ENCODE assay signal across 8 cellular contexts in the genomic region with DNA sequence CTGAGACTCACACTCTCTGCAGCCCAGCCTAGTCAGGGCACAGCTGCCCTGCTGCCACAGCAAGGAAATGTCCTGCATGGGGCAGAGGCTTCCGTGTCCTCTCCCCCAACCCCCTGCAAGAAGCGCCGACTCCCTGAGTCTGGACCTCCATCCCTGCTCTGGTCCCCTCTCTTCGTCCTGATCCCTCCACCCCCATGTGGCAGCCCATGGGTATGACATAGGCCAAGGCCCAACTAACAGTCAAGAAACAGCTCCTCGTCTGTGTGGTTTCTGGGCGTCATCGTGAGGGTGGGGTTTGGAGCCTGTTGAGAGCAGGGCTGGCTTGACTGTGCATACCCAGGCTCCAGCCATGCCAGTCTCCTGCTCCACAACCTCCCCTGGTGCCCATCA. TPM values are rescaled to one million over a fixed set of nuclear protein-coding genes. Genes with fewer than 3 reads are reported as not detected.
DNase-seq lines count a peak whose midpoint lies in the region; TF ChIP-seq lines count a peak whose summit lies in the region.

No MANE protein-coding gene starts in this region.

- CTCF ChIA-PET in MCF 10A (lab: Yijun Ruan, JAX) = interaction anchor here (1.4 to 1.6 kb wide), 2 partner anchors 29 to 30 kb away, joined by 5 to 6 read pairs; no protein-coding TSS in a partner anchor

- BruUV-seq in MCF 10A (replicated peaks; lab: Mats Ljungman, UMichigan) = no TSS peak

- TF ChIP-seq CTCF in MCF 10A (IDR thresholded peaks at IDR 0.05; ENCODE audit: unreplicated experiment) = peak; percentile 22
- TF ChIP-seq CTCF in breast epithelium (IDR thresholded peaks at IDR 0.05) = no peak
- peak; percentile 49 for TF ChIP-seq CTCF in Loucy (conservative IDR thresholded peaks at IDR 0.05; ENCODE audit: low read length)
- peak; percentile 38 for TF ChIP-seq CTCF in astrocyte of the cerebellum (IDR thresholded peaks at IDR 0.05; ENCODE audit: low read depth, low read length, missing control alignments)
- TF ChIP-seq CTCF in neural progenitor cell (IDR thresholded peaks at IDR 0.05) = peak; percentile 44
- no peak for TF ChIP-seq CTCF in GM10266 (IDR thresholded peaks at IDR 0.05; ENCODE audit: control insufficient read depth, insufficient read depth, low read depth, missing control alignments)

- H4K20me1 ChIP-seq in Loucy (ENCODE audit: insufficient read depth, low read length, poor library complexity, severe bottlenecking) = no peaks in the 10 kb centered on the region
- no peaks in the 10 kb centered on the region for H4K20me1 ChIP-seq in neural progenitor cell (ENCODE audit: low read depth)

- H3K27me3 Mint-ChIP-seq in MCF 10A (ENCODE audit: insufficient read depth, unreplicated experiment) = no peaks in the 10 kb centered on the region
- H3K27me3 Mint-ChIP-seq in neural progenitor cell (ENCODE audit: insufficient read depth, low read depth) = peaks cover 6% of the 10 kb centered on the region

- H3K27me3 ChIP-seq in breast epithelium (no peaks in the 10 kb centered on the region), Loucy (ENCODE audit: insufficient read depth, low read length, poor library complexity, severe bottlenecking) (no peaks in the 10 kb centered on the region), neural progenitor cell (no peaks in the 10 kb centered on the region)

- no peak overlapping the region for H3K4me3 ChIP-seq in breast epithelium
- no peak overlapping the region for H3K4me3 ChIP-seq in Loucy (ENCODE audit: low read length, poor library complexity, severe bottlenecking)
- H3K4me3 ChIP-seq in astrocyte of the cerebellum (ENCODE audit: low read depth, low read length) = no peak overlapping the region
- no peak overlapping the region for H3K4me3 ChIP-seq in neural progenitor cell

- no peak overlapping the region for H3K9ac ChIP-seq in Loucy (ENCODE audit: low read depth, low read length, poor library complexity, severe bottlenecking)
- H3K9ac ChIP-seq in neural progenitor cell = no peak overlapping the region

- no peaks in the 10 kb centered on the region for H3K4me1 ChIP-seq in breast epithelium
- no peaks in the 10 kb centered on the region for H3K4me1 ChIP-seq in Loucy (ENCODE audit: insufficient read depth, low read length, poor library complexity, severe bottlenecking)
- H3K4me1 ChIP-seq in neural progenitor cell = no peaks in the 10 kb centered on the region

- POLR2A ChIA-PET in MCF 10A (lab: Yijun Ruan, JAX) = no interaction called here

- no peak overlapping the region for H2AFZ ChIP-seq in Loucy (ENCODE audit: low read length)
- H2AFZ ChIP-seq in neural progenitor cell (replicated peaks) = no peak overlapping the region

- H3K9me3 ChIP-seq in breast epithelium = no peaks in the 10 kb centered on the region
- no peaks in the 10 kb centered on the region for H3K9me3 ChIP-seq in Loucy (ENCODE audit: insufficient read depth, low read depth, low read length)
- H3K9me3 ChIP-seq in neural progenitor cell (ENCODE audit: low read depth) = no peaks in the 10 kb centered on the region

- no peaks in the 10 kb centered on the region for H3K4me1 Mint-ChIP-seq in MCF 10A (ENCODE audit: insufficient read depth, unreplicated experiment)
- peaks cover 20% of the 10 kb centered on the region for H3K4me1 Mint-ChIP-seq in neural progenitor cell

- H3K9me2 ChIP-seq in Loucy (replicated peaks; ENCODE audit: low read depth, low read length) = no peaks in the 10 kb centered on the region

- H3K27ac Mint-ChIP-seq in MCF 10A (ENCODE audit: low read depth, unreplicated experiment) (no peak overlapping the region), neural progenitor cell (no peak overlapping the region)

- H3K27ac ChIP-seq in breast epithelium (no peak overlapping the region), neural progenitor cell (no peak overlapping the region)

- H3K9me3 Mint-ChIP-seq in MCF 10A (ENCODE audit: unreplicated experiment) = no peaks in the 10 kb centered on the region
- H3K9me3 Mint-ChIP-seq in neural progenitor cell = no peaks in the 10 kb centered on the region

- H3K4me3 Mint-ChIP-seq in MCF 10A (ENCODE audit: unreplicated experiment) (no peak overlapping the region), neural progenitor cell (no peak overlapping the region)

- no peaks in the 10 kb centered on the region for H3F3A ChIP-seq in Loucy (ENCODE audit: low read depth)
- H3F3A ChIP-seq in neural progenitor cell (ENCODE audit: low read depth) = no peaks in the 10 kb centered on the region

- H3K79me2 ChIP-seq in Loucy (ENCODE audit: insufficient read depth, low read length) (no peaks in the 10 kb centered on the region), neural progenitor cell (ENCODE audit: low read depth) (no peaks in the 10 kb centered on the region)

- H3K36me3 ChIP-seq in breast epithelium = no peaks in the 10 kb centered on the region
- H3K36me3 ChIP-seq in Loucy (ENCODE audit: insufficient read depth, low read length) = no peaks in the 10 kb centered on the region
- no peaks in the 10 kb centered on the region for H3K36me3 ChIP-seq in neural progenitor cell

- intact Hi-C loops in MCF 10A (cut with micrococcal nuclease) (no loop called here), breast epithelium (cut with DNase I; ENCODE audit: low total_unique reads) (loop anchor here (5.0 kb wide), 1 partner anchor 449 kb away; no protein-coding TSS in a partner anchor)

- DNase-seq in MCF 10A (ENCODE audit: unreplicated experiment) (no peak), breast epithelium (ENCODE audit: low spot score in 2 of 2) (no peak), astrocyte of the cerebellum (ENCODE audit: low read depth) (no peak), neural progenitor cell (ENCODE audit: low spot score) (peak; percentile 40), GM10266 (ENCODE audit: extremely low spot score) (no peak), GDM1 (lab: John Stamatoyannopoulos, UW) (no peak), hepatic stellate cell (ENCODE audit: low spot score) (no peak)

- no peak for TF ChIP-seq POLR2A in breast epithelium (IDR thresholded peaks at IDR 0.05)

- H3K36me3 Mint-ChIP-seq in MCF 10A (ENCODE audit: insufficient read depth, unreplicated experiment) (peaks cover 19% of the 10 kb centered on the region), neural progenitor cell (peaks cover 2% of the 10 kb centered on the region)

- H3K4me2 ChIP-seq in Loucy (ENCODE audit: low read depth, low read length, poor library complexity, severe bottlenecking) (no peak overlapping the region), neural progenitor cell (no peak overlapping the region)

- in situ Hi-C loops in astrocyte of the cerebellum (cut with HindIII; ENCODE audit: low sequenced_read_pairs) = no loop called here

RNA-seq across cellular contexts. Expression of a gene that starts 19.5 kb away (rescaled TPM):
- total RNA-seq in MCF 10A (2022) = 17.3 and 19.3 TPM in 2 replicates
- total RNA-seq in breast epithelium = 10 to 100 TPM; 18.1 to 58.7 (median 38.3) TPM
- 13.9 and 40.4 TPM in 2 replicates for total RNA-seq in neural progenitor cell (ENCODE audit: low replicate concordance)

Comparison
In these comparisons a context has a peak if more than half of its experiments do, and no peak if none do; other contexts are left out.
1. CTCF ChIP-seq: peak in MCF 10A (single experiment), Loucy (single experiment), astrocyte of the cerebellum (single experiment) and neural progenitor cell (single experiment); none in breast epithelium (0 of 3) and GM10266 (single experiment).